16 cellular contexts compared by ENCODE assay signal in genomic region chr12:123715151-123715676, GRCh38. TPM values are rescaled to one million over a fixed set of nuclear protein-coding genes. Genes with fewer than 3 reads are reported as not detected.
DNase-seq lines count a peak whose midpoint lies in the region; ATAC-seq and TF ChIP-seq lines count a peak whose summit lies in the region.
"Had no signal": no experiment of that assay in that cellular context is flagged by ENCODE, and none has a peak within 500 bp of the region (broad histone marks: within the 10 kb centered on the region; RNA-seq: fewer than 3 reads in every experiment).

No MANE protein-coding gene starts in this region.

- no peaks in the 10 kb centered on the region for H3K9me2 ChIP-seq in Loucy (replicated peaks; ENCODE audit: low read depth, low read length)

- no peaks in the 10 kb centered on the region for H3K9me3 ChIP-seq in Loucy (ENCODE audit: insufficient read depth, low read depth, low read length)
- H3K9me3 ChIP-seq: uterus had no signal

- H3K36me3 Mint-ChIP-seq in activated CD4-positive, alpha-beta T cell treated with anti-CD3 and anti-CD28 coated beads, Interleukin-2, amount 10 ng/mL, durations not matched to agents 7 days and 5 days (ENCODE audit: low read depth): peaks cover 10% of the 10 kb centered on the region
- peaks cover 24% of the 10 kb centered on the region for H3K36me3 Mint-ChIP-seq in activated naive CD8-positive, alpha-beta T cell treated with anti-CD3 and anti-CD28 coated beads for 36 hours
- peaks cover 81% of the 10 kb centered on the region for H3K36me3 Mint-ChIP-seq in stimulated activated effector memory CD8-positive, alpha-beta T cell treated with anti-CD3 and anti-CD28 coated beads, Interleukin-12 subunit alpha, Interleukin-12 subunit beta, amount 100 ng/mL, for 72 hours

- peak overlapping the region; percentile 90 for H3K9ac ChIP-seq in Loucy (ENCODE audit: low read depth, low read length, poor library complexity, severe bottlenecking)
- H3K9ac ChIP-seq: neural progenitor cell had no signal

- peak; percentile 65 for ATAC-seq in stimulated activated effector memory CD8-positive, alpha-beta T cell treated with anti-CD3 and anti-CD28 coated beads, Interleukin-12 subunit alpha, Interleukin-12 subunit beta, amount 100 ng/mL, for 72 hours
- ATAC-seq in left colon: no peak
- ATAC-seq: esophagus mucosa had no signal

- no peaks in the 10 kb centered on the region for H3K27me3 ChIP-seq in Loucy (ENCODE audit: insufficient read depth, low read length, poor library complexity, severe bottlenecking)
- H3K27me3 ChIP-seq: neural progenitor cell, uterus had no signal

- H4K20me1 ChIP-seq in Loucy (ENCODE audit: insufficient read depth, low read length, poor library complexity, severe bottlenecking): peaks cover 25% of the 10 kb centered on the region

- H3K4me2 ChIP-seq in Loucy (ENCODE audit: low read depth, low read length, poor library complexity, severe bottlenecking): peak overlapping the region; percentile 83
- H3K4me2 ChIP-seq: neural progenitor cell had no signal

- H3K4me3 ChIP-seq in Loucy (ENCODE audit: low read length, poor library complexity, severe bottlenecking): peak overlapping the region; percentile 93
- H3K4me3 ChIP-seq: neural progenitor cell, uterus had no signal

- peak overlapping the region; percentile 84 for H3K27ac Mint-ChIP-seq in activated CD4-positive, alpha-beta T cell treated with anti-CD3 and anti-CD28 coated beads, Interleukin-2, amount 10 ng/mL, durations not matched to agents 7 days and 5 days
- H3K27ac Mint-ChIP-seq in activated naive CD8-positive, alpha-beta T cell treated with anti-CD3 and anti-CD28 coated beads for 36 hours: peak overlapping the region; percentile 74
- H3K27ac Mint-ChIP-seq in stimulated activated effector memory CD8-positive, alpha-beta T cell treated with anti-CD3 and anti-CD28 coated beads, Interleukin-12 subunit alpha, Interleukin-12 subunit beta, amount 100 ng/mL, for 72 hours: peak overlapping the region; percentile 94
- H3K27ac Mint-ChIP-seq: neural progenitor cell had no signal

- no peak for DNase-seq in activated CD4-positive, alpha-beta T cell treated with anti-CD3 and anti-CD28 coated beads, Interleukin-2, amount 10 ng/mL, durations not matched to agents 7 days and 5 days
- no peak for DNase-seq in activated CD4-positive, alpha-beta T cell treated with anti-CD3 and anti-CD28 coated beads, Interleukin-2, amount 50 U/mL, for 48 hours
- no peak for DNase-seq in activated naive CD8-positive, alpha-beta T cell treated with anti-CD3 and anti-CD28 coated beads for 36 hours
- no peak for DNase-seq in stimulated activated effector memory CD8-positive, alpha-beta T cell treated with anti-CD3 and anti-CD28 coated beads, Interleukin-12 subunit alpha, Interleukin-12 subunit beta, amount 100 ng/mL, for 72 hours (ENCODE audit: low spot score in 2 of 2)
- DNase-seq in left colon (no peak), DMS53 (lab: John Stamatoyannopoulos, UW) (no peak), T-helper 9 cell (no peak)
- DNase-seq: CD4-positive, alpha-beta memory T cell; EL; islet precursor cell; mesenchymal stem cell; RPMI8226; uterus had no signal

- CTCF ChIA-PET in activated CD4-positive, alpha-beta T cell treated with anti-CD3 and anti-CD28 coated beads, Interleukin-2, amount 10 ng/mL, durations not matched to agents 7 days and 5 days (lab: Charles Lee): interaction anchor here (0.7 kb wide), 1 partner anchor 66 kb away, joined by 3 read pairs; no protein-coding TSS in a partner anchor

- no peak overlapping the region for H2AFZ ChIP-seq in Loucy (ENCODE audit: low read length)
- H2AFZ ChIP-seq: neural progenitor cell had no signal

- H3F3A ChIP-seq in Loucy (ENCODE audit: low read depth): no peaks in the 10 kb centered on the region

- H3K4me1 ChIP-seq in Loucy (ENCODE audit: insufficient read depth, low read length, poor library complexity, severe bottlenecking): peaks cover 27% of the 10 kb centered on the region
- H3K4me1 ChIP-seq: uterus had no signal

- H3K4me1 Mint-ChIP-seq in activated CD4-positive, alpha-beta T cell treated with anti-CD3 and anti-CD28 coated beads, Interleukin-2, amount 10 ng/mL, durations not matched to agents 7 days and 5 days: peaks cover 49% of the 10 kb centered on the region
- H3K4me1 Mint-ChIP-seq in activated naive CD8-positive, alpha-beta T cell treated with anti-CD3 and anti-CD28 coated beads for 36 hours: peaks cover 39% of the 10 kb centered on the region
- H3K4me1 Mint-ChIP-seq in stimulated activated effector memory CD8-positive, alpha-beta T cell treated with anti-CD3 and anti-CD28 coated beads, Interleukin-12 subunit alpha, Interleukin-12 subunit beta, amount 100 ng/mL, for 72 hours: peaks cover 45% of the 10 kb centered on the region

- peaks cover 31% of the 10 kb centered on the region for H3K79me2 ChIP-seq in Loucy (ENCODE audit: insufficient read depth, low read length)

- intact Hi-C loops in left colon (cut with DNase I, micrococcal nuclease): no loop called here

- peak overlapping the region; percentile 81 for H3K4me3 Mint-ChIP-seq in activated CD4-positive, alpha-beta T cell treated with anti-CD3 and anti-CD28 coated beads, Interleukin-2, amount 10 ng/mL, durations not matched to agents 7 days and 5 days
- H3K4me3 Mint-ChIP-seq in activated naive CD8-positive, alpha-beta T cell treated with anti-CD3 and anti-CD28 coated beads for 36 hours: peak overlapping the region; percentile 87
- peak overlapping the region; percentile 95 for H3K4me3 Mint-ChIP-seq in stimulated activated effector memory CD8-positive, alpha-beta T cell treated with anti-CD3 and anti-CD28 coated beads, Interleukin-12 subunit alpha, Interleukin-12 subunit beta, amount 100 ng/mL, for 72 hours
- H3K4me3 Mint-ChIP-seq: neural progenitor cell had no signal

- no peak for TF ChIP-seq CTCF in Loucy (conservative IDR thresholded peaks at IDR 0.05; ENCODE audit: low read length)

- H3K27me3 Mint-ChIP-seq in activated CD4-positive, alpha-beta T cell treated with anti-CD3 and anti-CD28 coated beads, Interleukin-2, amount 10 ng/mL, durations not matched to agents 7 days and 5 days: no peaks in the 10 kb centered on the region
- H3K27me3 Mint-ChIP-seq in activated naive CD8-positive, alpha-beta T cell treated with anti-CD3 and anti-CD28 coated beads for 36 hours: no peaks in the 10 kb centered on the region
- H3K27me3 Mint-ChIP-seq: CD4-positive, alpha-beta memory T cell had no signal

- POLR2A ChIA-PET in activated CD4-positive, alpha-beta T cell treated with anti-CD3 and anti-CD28 coated beads, Interleukin-2, amount 10 ng/mL, durations not matched to agents 7 days and 5 days (lab: Charles Lee): interaction anchor here (0.5 kb wide), 1 partner anchor 483 kb away, joined by 3 read pairs; no protein-coding TSS in a partner anchor

- no peaks in the 10 kb centered on the region for H3K9me3 Mint-ChIP-seq in activated CD4-positive, alpha-beta T cell treated with anti-CD3 and anti-CD28 coated beads, Interleukin-2, amount 10 ng/mL, durations not matched to agents 7 days and 5 days
- H3K9me3 Mint-ChIP-seq in activated naive CD8-positive, alpha-beta T cell treated with anti-CD3 and anti-CD28 coated beads for 36 hours: no peaks in the 10 kb centered on the region
- H3K9me3 Mint-ChIP-seq in stimulated activated effector memory CD8-positive, alpha-beta T cell treated with anti-CD3 and anti-CD28 coated beads, Interleukin-12 subunit alpha, Interleukin-12 subunit beta, amount 100 ng/mL, for 72 hours: no peaks in the 10 kb centered on the region
- H3K9me3 Mint-ChIP-seq: neural progenitor cell had no signal

- H3K36me3 ChIP-seq in Loucy (ENCODE audit: insufficient read depth, low read length): peaks cover 11% of the 10 kb centered on the region; the same call in 1 of the 2 replicates
- H3K36me3 ChIP-seq: neural progenitor cell, uterus had no signal

RNA-seq across cellular contexts. Expression of gene ATP6V0A2, which starts 3.1 kb away (rescaled TPM):
- total RNA-seq in activated CD4-positive, alpha-beta T cell treated with anti-CD3 and anti-CD28 coated beads, Interleukin-2, amount 10 ng/mL, durations not matched to agents 7 days and 5 days: 10 to 100 TPM; 43.2 to 46.4 TPM
- 10 to 100 TPM; 49.5 to 54.3 TPM for total RNA-seq in activated naive CD8-positive, alpha-beta T cell treated with anti-CD3 and anti-CD28 coated beads for 36 hours
- total RNA-seq in left colon: 10 to 100 TPM; 31.3 to 32.6 TPM

RNA-seq across cellular contexts. Expression of gene TCTN2, which starts 44.3 kb away (rescaled TPM):
- total RNA-seq in activated CD4-positive, alpha-beta T cell treated with anti-CD3 and anti-CD28 coated beads, Interleukin-2, amount 10 ng/mL, durations not matched to agents 7 days and 5 days: 1 to 10 TPM; 4.0 to 4.7 TPM
- 1 to 10 TPM; 3.3 to 3.6 TPM for total RNA-seq in activated naive CD8-positive, alpha-beta T cell treated with anti-CD3 and anti-CD28 coated beads for 36 hours
- total RNA-seq in left colon: 1 to 10 TPM; 4.8 to 6.0 TPM

RNA-seq across cellular contexts. Expression of gene DNAH10, which starts 46.9 kb away (rescaled TPM):
- under 1 TPM; 0.12 to 0.17 TPM for total RNA-seq in activated CD4-positive, alpha-beta T cell treated with anti-CD3 and anti-CD28 coated beads, Interleukin-2, amount 10 ng/mL, durations not matched to agents 7 days and 5 days
- total RNA-seq in activated naive CD8-positive, alpha-beta T cell treated with anti-CD3 and anti-CD28 coated beads for 36 hours: under 1 TPM; 0.06 to 0.22 TPM
- total RNA-seq in left colon: under 1 TPM; 0.15 to 0.39 TPM
